Comparison of ENCODE assay signal across 1 cellular context in genomic region chr1:74005533-74005932, GRCh38.
TF ChIP-seq lines count a peak whose summit lies in the region.

No MANE protein-coding gene starts in this region.

TF ChIP-seq in GM23338, 12 proteins besides CTCF, POLR2A, EP300 and RAD21 (continued from another document):
- TF ChIP-seq ZNF331 (CRISPR knock-in tag; IDR thresholded peaks at IDR 0.05; ENCODE audit: low read depth): no peak
- TF ChIP-seq EZH2 (IDR thresholded peaks at IDR 0.05; ENCODE audit: low read depth, unreplicated experiment): no peak
- TF ChIP-seq NANOG (IDR thresholded peaks at IDR 0.05; ENCODE audit: borderline replicate concordance): no peak
- TF ChIP-seq JUNB (IDR thresholded peaks at IDR 0.05; ENCODE audit: unreplicated experiment): no peak
- TF ChIP-seq ETS1 (IDR thresholded peaks at IDR 0.05): no peak
- no peak for TF ChIP-seq ZNF114 (CRISPR knock-in tag; IDR thresholded peaks at IDR 0.05)
- no peak for TF ChIP-seq STAT1 (IDR thresholded peaks at IDR 0.05; ENCODE audit: unreplicated experiment)
- no peak for TF ChIP-seq CREB1 (CRISPR knock-in tag; IDR thresholded peaks at IDR 0.05; ENCODE audit: low read depth)
